ENCODE assay signal across 8 cellular contexts in genomic region chr1:155912056-155912536, GRCh38. TPM values are rescaled to one million over a fixed set of nuclear protein-coding genes. Genes with fewer than 3 reads are reported as not detected.
A peak's percentile ranks its signal among the peaks of the same experiment; 100 is the strongest.
DNase-seq lines count a peak whose midpoint lies in the region; ATAC-seq, FAIRE-seq and TF ChIP-seq lines count a peak whose summit lies in the region.

No MANE protein-coding gene starts in this region.

- H3K27ac ChIP-seq in cardiac muscle cell (peak overlapping the region; percentile 85), HepG2 (ENCODE audit: extremely low read length, insufficient read depth, low read length) (peak overlapping the region; percentile 61), transverse colon (peak overlapping the region; percentile 92 to 96 (median 96))

- peaks cover 12 to 35% of the 10 kb centered on the region in 2 donors for H3K36me3 Mint-ChIP-seq in activated T-cell treated with anti-CD3 and anti-CD28 coated beads, Interleukin-2, amount 50 U/mL, for 72 hours (ENCODE audit: insufficient read depth in 2 of 2)

- H3K9me3 ChIP-seq in cardiac muscle cell (ENCODE audit: low read depth) = no peaks in the 10 kb centered on the region
- no peaks in the 10 kb centered on the region for H3K9me3 ChIP-seq in HepG2 (ENCODE audit: low read length)
- H3K9me3 ChIP-seq in transverse colon = no peaks in the 10 kb centered on the region

- 89% methylated on average over 11 of the region's 11 CpGs for WGBS in HepG2 (ENCODE audit: low lambda C conversion rate)
- WGBS in transverse colon (ENCODE audit: low coverage in 1 of 2), 2 donors = 66% methylated on average over 11 of the region's 11 CpGs; no CpG with 5 or more reads in 1 of the 2 donors

- no TSS peak for BruUV-seq in HepG2 (replicated peaks; lab: Mats Ljungman, UMichigan)

- TF ChIP-seq CTCF in cardiac muscle cell (IDR thresholded peaks at IDR 0.05; ENCODE audit: low read depth, low read length) = no peak
- TF ChIP-seq CTCF in HepG2 (CRISPR knock-in tag; IDR thresholded peaks at IDR 0.05) = no peak
- no peak for TF ChIP-seq CTCF in transverse colon (IDR thresholded peaks at IDR 0.05)

- H3K27me3 Mint-ChIP-seq in activated T-cell treated with anti-CD3 and anti-CD28 coated beads, Interleukin-2, amount 50 U/mL, for 72 hours (ENCODE audit: low read depth) = no peaks in the 10 kb centered on the region

- H4K20me1 ChIP-seq in HepG2 (ENCODE audit: insufficient read depth, low read length) = no peaks in the 10 kb centered on the region

- H3K4me3 Mint-ChIP-seq in activated T-cell treated with anti-CD3 and anti-CD28 coated beads, Interleukin-2, amount 50 U/mL, for 72 hours = peak overlapping the region; percentile 94

- ATAC-seq in left cardiac atrium = no peak
- no peak for ATAC-seq in activated T-cell treated with anti-CD3 and anti-CD28 coated beads, Interleukin-2, amount 50 U/mL, for 72 hours (replicated peaks in 1 of 2)
- no peak for ATAC-seq in HepG2

- peaks cover 13% of the 10 kb centered on the region for H3K79me2 ChIP-seq in HepG2 (ENCODE audit: insufficient read depth, low read length)

- no peak for DNase-seq in cardiac muscle cell (ENCODE audit: low read depth in 1 of 2, low spot score in 1 of 2)
- DNase-seq in left cardiac atrium = no peak
- no peak for DNase-seq in activated T-cell treated with anti-CD3 and anti-CD28 coated beads, Interleukin-2, amount 50 U/mL, for 72 hours
- no peak for DNase-seq in HepG2 (ENCODE audit: low spot score)
- no peak for DNase-seq in transverse colon
- no peak for DNase-seq in GDM1 (lab: John Stamatoyannopoulos, UW)
- no peak for DNase-seq in amygdala (lab: John Stamatoyannopoulos, UW)
- DNase-seq in activated effector memory CD4-positive, alpha-beta T cell treated with anti-CD3 and anti-CD28 coated beads, Interleukin-2, amount 50 U/mL, for 16 hours = no peak

- CTCF ChIA-PET in HepG2 (lab: Yijun Ruan, JAX; ENCODE audit: low intra/inter-chr PET ratio, low total read pairs) = no interaction called here

- in situ Hi-C loops in HepG2 (cut with HindIII; ENCODE audit: extremely low pct_ligation_motif_present, low pct_unique_long_range_greater_than_20kb) (no loop called here), transverse colon (cut with MboI; ENCODE audit: low pct_ligation_motif_present in 1 of 4, low pct_unique_long_range_greater_than_20kb in 1 of 4, low sequenced_read_pairs in 3 of 4) (no loop called here)

- H3K4me2 ChIP-seq in HepG2 (ENCODE audit: low read depth, low read length) = no peak overlapping the region

- no peak overlapping the region for H2AFZ ChIP-seq in HepG2 (ENCODE audit: low read length)

- no peaks in the 10 kb centered on the region for H3K9me3 Mint-ChIP-seq in activated T-cell treated with anti-CD3 and anti-CD28 coated beads, Interleukin-2, amount 50 U/mL, for 72 hours

- H3K36me3 ChIP-seq in cardiac muscle cell = peaks cover 44% of the 10 kb centered on the region
- peaks cover 15 to 49% of the 10 kb centered on the region in 2 experiments for H3K36me3 ChIP-seq in HepG2 (replicated peaks in 1 of 2; ENCODE audit: control insufficient read depth in 1 of 2, insufficient read depth in 2 of 2, low read length in 2 of 2)
- H3K36me3 ChIP-seq in transverse colon = peaks cover 0 to 71% (median 19%) of the 10 kb centered on the region in 4 donors

- intact Hi-C loops in left cardiac atrium (cut with DNase I) = no loop called here
- intact Hi-C loops in HepG2 (cut with micrococcal nuclease; ENCODE audit: unreplicated experiment) = no loop called here
- intact Hi-C loops in transverse colon (cut with DNase I; ENCODE audit: low total_unique reads) = no loop called here

- peaks cover 27% of the 10 kb centered on the region for H3K4me1 Mint-ChIP-seq in activated T-cell treated with anti-CD3 and anti-CD28 coated beads, Interleukin-2, amount 50 U/mL, for 72 hours (ENCODE audit: low read depth)

- H3K4me3 ChIP-seq in cardiac muscle cell = no peak overlapping the region
- no peak overlapping the region for H3K4me3 ChIP-seq in HepG2 (replicated peaks in 1 of 3; ENCODE audit: insufficient read depth in 1 of 3, low read depth in 2 of 3, low read length in 3 of 3)
- no peak overlapping the region for H3K4me3 ChIP-seq in transverse colon

- H3K27me3 ChIP-seq in cardiac muscle cell = no peaks in the 10 kb centered on the region
- H3K27me3 ChIP-seq in HepG2 (ENCODE audit: control insufficient read depth in 1 of 2, insufficient read depth in 2 of 2, low read length in 2 of 2) = no peaks in the 10 kb centered on the region
- H3K27me3 ChIP-seq in transverse colon = no peaks in the 10 kb centered on the region

- no peak for TF ChIP-seq EP300 in HepG2 (IDR thresholded peaks at IDR 0.05; ENCODE audit: low read depth in 2 of 2, low read length in 2 of 2)
- TF ChIP-seq EP300 in HepG2 (CRISPR knock-in tag; IDR thresholded peaks at IDR 0.05; ENCODE audit: borderline replicate concordance) = no peak
- TF ChIP-seq EP300 in transverse colon (IDR thresholded peaks at IDR 0.05; ENCODE audit: low read depth) = no peak

- H3K27ac Mint-ChIP-seq in activated T-cell treated with anti-CD3 and anti-CD28 coated beads, Interleukin-2, amount 50 U/mL, for 72 hours = peak overlapping the region; percentile 93

- TF ChIP-seq RAD21 in HepG2 (CRISPR knock-in tag; IDR thresholded peaks at IDR 0.05) = no peak

- no peaks in the 10 kb centered on the region for H3K4me1 ChIP-seq in cardiac muscle cell (ENCODE audit: low read depth)
- H3K4me1 ChIP-seq in HepG2 (ENCODE audit: insufficient read depth, low read length) = peaks cover 21% of the 10 kb centered on the region
- peaks cover 0 to 20% (median 17%) of the 10 kb centered on the region in 4 donors for H3K4me1 ChIP-seq in transverse colon

- TF ChIP-seq POLR2A in HepG2 (IDR thresholded peaks at IDR 0.05; ENCODE audit: insufficient read depth in 1 of 2, low read depth in 2 of 2, low read length in 2 of 2) (peak in 1 of 2 experiments; percentile 18; a peak in 1 of 4 replicates), transverse colon (IDR thresholded peaks at IDR 0.05) (no peak)

- no peak overlapping the region for H3K9ac ChIP-seq in HepG2 (ENCODE audit: insufficient read depth, low read depth, low read length)

- POLR2A ChIA-PET in HepG2 (lab: Yijun Ruan, JAX) = interaction anchor here (1.0 to 1.3 kb wide), 4 partner anchors 18 to 33 kb away, joined by 4 read pairs; partner anchors contain the start of gene KHDC4

- FAIRE-seq in HepG2 (lab: Jason Lieb, UNC) = no peak

RNA-seq across cellular contexts. Expression of gene RIT1, which starts 0.9 kb away (rescaled TPM):
- total RNA-seq in cardiac muscle cell (29.1 and 48.7 TPM in 2 replicates), left cardiac atrium (10 to 100 TPM; 23.1 to 26.1 TPM), HepG2 (2016; rRNA removed; fragmentation: Illumina TruSeq; extraction: Trizol) (12.2 and 15.9 TPM in 2 replicates), transverse colon (10 to 100 TPM in 3 of 4 donors, 1 to 10 TPM in 1; 6.4 to 23.7 (median 17.0) TPM)
- polyA plus RNA-seq in cardiac muscle cell (40.6 and 54.2 TPM in 2 replicates), HepG2 (2011; rRNA removed) (29.3 and 32.2 TPM in 2 replicates)
- total RNA-seq in activated T-cell treated with anti-CD3 and anti-CD28 coated beads, Interleukin-2, amount 50 U/mL, for 72 hours = 10 to 100 TPM; 31.7 to 33.8 TPM
- 1.8 and 2.7 TPM in 2 replicates for total RNA-seq in HepG2 (2016; cell fraction: cytosol; rRNA removed; fragmentation: Illumina TruSeq; extraction: Trizol; ENCODE audit: low read depth)
- 12.0 and 18.3 TPM in 2 replicates for total RNA-seq in HepG2 (2016; cell fraction: insoluble cytoplasmic fraction; rRNA removed; fragmentation: Illumina TruSeq; extraction: Trizol)
- 3.7 and 5.0 TPM in 2 replicates for total RNA-seq in HepG2 (2016; cell fraction: membrane; rRNA removed; fragmentation: Illumina TruSeq; extraction: Trizol)
- total RNA-seq in HepG2 (2016; cell fraction: nucleus; rRNA removed; fragmentation: Illumina TruSeq; extraction: Trizol) = 5.1 and 6.9 TPM in 2 replicates
- 27.0 and 36.8 TPM in 2 replicates for polyA plus RNA-seq in HepG2 (2011; cell fraction: cytosol; rRNA removed)
- polyA plus RNA-seq in HepG2 (2011; cell fraction: nucleus; rRNA removed) = 10.2 and 15.6 TPM in 2 replicates
- polyA plus RNA-seq in HepG2 (2012) = 14.8 and 19.9 TPM in 2 replicates
- polyA plus RNA-seq in HepG2 (2016; cell fraction: cytosol; fragmentation: Illumina TruSeq; extraction: Trizol; ENCODE audit: low read depth) = 1.3 and 1.4 TPM in 2 replicates
- polyA plus RNA-seq in HepG2 (2016; cell fraction: insoluble cytoplasmic fraction; fragmentation: Illumina TruSeq; extraction: Trizol; ENCODE audit: low read depth) = 12.1 and 13.9 TPM in 2 replicates
- polyA plus RNA-seq in HepG2 (2016; cell fraction: membrane; fragmentation: Illumina TruSeq; extraction: Trizol; ENCODE audit: low read depth) = 1.8 and 2.0 TPM in 2 replicates
- 13.6 and 15.1 TPM in 2 replicates for polyA plus RNA-seq in HepG2 (2016; cell fraction: nucleus; fragmentation: Illumina TruSeq; extraction: Trizol; ENCODE audit: insufficient read depth, low read depth)
- polyA minus RNA-seq in HepG2 (2011; rRNA and poly(A)+ RNA removed; ENCODE audit: low replicate concordance) = 23.7 and 26.0 TPM in 2 replicates
- polyA minus RNA-seq in HepG2 (2011; cell fraction: cytosol; rRNA and poly(A)+ RNA removed) = 16.1 and 17.4 TPM in 2 replicates
- polyA minus RNA-seq in HepG2 (2011; cell fraction: nucleus; rRNA and poly(A)+ RNA removed) = 11.6 and 20.5 TPM in 2 replicates

RNA-seq across cellular contexts. Expression of gene KHDC4, which starts 22.1 kb away (rescaled TPM):
- total RNA-seq in cardiac muscle cell (61.0 and 86.4 TPM in 2 replicates), left cardiac atrium (10 to 100 TPM; 21.0 to 27.8 TPM), HepG2 (2016; rRNA removed; fragmentation: Illumina TruSeq; extraction: Trizol) (15.9 and 33.5 TPM in 2 replicates), transverse colon (100 to 1,000 TPM in 2 of 4 donors, 10 to 100 TPM in 2; 76.2 to 158 (median 98.7) TPM)
- polyA plus RNA-seq in cardiac muscle cell (26.6 and 31.5 TPM in 2 replicates), HepG2 (2011; rRNA removed) (74.5 and 92.0 TPM in 2 replicates)
- 10 to 100 TPM; 93.3 to 98.7 TPM for total RNA-seq in activated T-cell treated with anti-CD3 and anti-CD28 coated beads, Interleukin-2, amount 50 U/mL, for 72 hours
- total RNA-seq in HepG2 (2016; cell fraction: cytosol; rRNA removed; fragmentation: Illumina TruSeq; extraction: Trizol; ENCODE audit: low read depth) = 17.8 and 22.2 TPM in 2 replicates
- 17.1 and 30.7 TPM in 2 replicates for total RNA-seq in HepG2 (2016; cell fraction: insoluble cytoplasmic fraction; rRNA removed; fragmentation: Illumina TruSeq; extraction: Trizol)
- total RNA-seq in HepG2 (2016; cell fraction: membrane; rRNA removed; fragmentation: Illumina TruSeq; extraction: Trizol) = 16.0 and 18.2 TPM in 2 replicates
- 51.8 and 57.5 TPM in 2 replicates for total RNA-seq in HepG2 (2016; cell fraction: nucleus; rRNA removed; fragmentation: Illumina TruSeq; extraction: Trizol)
- 35.4 and 38.7 TPM in 2 replicates for polyA plus RNA-seq in HepG2 (2011; cell fraction: cytosol; rRNA removed)
- 126 and 134 TPM in 2 replicates for polyA plus RNA-seq in HepG2 (2011; cell fraction: nucleus; rRNA removed)
- 37.2 and 38.4 TPM in 2 replicates for polyA plus RNA-seq in HepG2 (2012)
- polyA plus RNA-seq in HepG2 (2016; cell fraction: cytosol; fragmentation: Illumina TruSeq; extraction: Trizol; ENCODE audit: low read depth) = 2.1 and 2.5 TPM in 2 replicates
- 14.7 and 16.3 TPM in 2 replicates for polyA plus RNA-seq in HepG2 (2016; cell fraction: insoluble cytoplasmic fraction; fragmentation: Illumina TruSeq; extraction: Trizol; ENCODE audit: low read depth)
- 4.2 and 4.7 TPM in 2 replicates for polyA plus RNA-seq in HepG2 (2016; cell fraction: membrane; fragmentation: Illumina TruSeq; extraction: Trizol; ENCODE audit: low read depth)
- polyA plus RNA-seq in HepG2 (2016; cell fraction: nucleus; fragmentation: Illumina TruSeq; extraction: Trizol; ENCODE audit: insufficient read depth, low read depth) = 113 and 121 TPM in 2 replicates
- polyA minus RNA-seq in HepG2 (2011; rRNA and poly(A)+ RNA removed; ENCODE audit: low replicate concordance) = 83.9 and 155 TPM in 2 replicates
- 19.6 and 24.9 TPM in 2 replicates for polyA minus RNA-seq in HepG2 (2011; cell fraction: cytosol; rRNA and poly(A)+ RNA removed)
- 113 and 148 TPM in 2 replicates for polyA minus RNA-seq in HepG2 (2011; cell fraction: nucleus; rRNA and poly(A)+ RNA removed)

RNA-seq across cellular contexts. Expression of gene RXFP4, which starts 29.3 kb away (rescaled TPM):
- total RNA-seq in cardiac muscle cell = 0.33 TPM in 1 of 2 replicates, not detected in the other
- 0.74 TPM in 1 of 2 replicates, not detected in the other for polyA plus RNA-seq in cardiac muscle cell
- total RNA-seq in left cardiac atrium = not detected
- not detected for total RNA-seq in activated T-cell treated with anti-CD3 and anti-CD28 coated beads, Interleukin-2, amount 50 U/mL, for 72 hours
- 0.38 TPM in 1 of 2 replicates, not detected in the other for total RNA-seq in HepG2 (2016; rRNA removed; fragmentation: Illumina TruSeq; extraction: Trizol)
- not detected in 2 replicates for total RNA-seq in HepG2 (2016; cell fraction: cytosol; rRNA removed; fragmentation: Illumina TruSeq; extraction: Trizol; ENCODE audit: low read depth)
- total RNA-seq in HepG2 (2016; cell fraction: insoluble cytoplasmic fraction; rRNA removed; fragmentation: Illumina TruSeq; extraction: Trizol) = 0.25 and 0.28 TPM in 2 replicates
- total RNA-seq in HepG2 (2016; cell fraction: membrane; rRNA removed; fragmentation: Illumina TruSeq; extraction: Trizol) = not detected in 2 replicates
- total RNA-seq in HepG2 (2016; cell fraction: nucleus; rRNA removed; fragmentation: Illumina TruSeq; extraction: Trizol) = 0.31 TPM in 1 of 2 replicates, not detected in the other
- 1.4 and 1.9 TPM in 2 replicates for polyA plus RNA-seq in HepG2 (2011; rRNA removed)
- 1.3 and 2.1 TPM in 2 replicates for polyA plus RNA-seq in HepG2 (2011; cell fraction: cytosol; rRNA removed)
- 0.42 and 0.48 TPM in 2 replicates for polyA plus RNA-seq in HepG2 (2011; cell fraction: nucleus; rRNA removed)
- 0.48 and 0.72 TPM in 2 replicates for polyA plus RNA-seq in HepG2 (2012)
- 0.08 TPM in 1 of 2 replicates, not detected in the other for polyA plus RNA-seq in HepG2 (2016; cell fraction: cytosol; fragmentation: Illumina TruSeq; extraction: Trizol; ENCODE audit: low read depth)
- not detected in 2 replicates for polyA plus RNA-seq in HepG2 (2016; cell fraction: insoluble cytoplasmic fraction; fragmentation: Illumina TruSeq; extraction: Trizol; ENCODE audit: low read depth)
- polyA plus RNA-seq in HepG2 (2016; cell fraction: membrane; fragmentation: Illumina TruSeq; extraction: Trizol; ENCODE audit: low read depth) = not detected in 2 replicates
- polyA plus RNA-seq in HepG2 (2016; cell fraction: nucleus; fragmentation: Illumina TruSeq; extraction: Trizol; ENCODE audit: insufficient read depth, low read depth) = 0.64 and 0.79 TPM in 2 replicates
- 1.4 and 2.7 TPM in 2 replicates for polyA minus RNA-seq in HepG2 (2011; rRNA and poly(A)+ RNA removed; ENCODE audit: low replicate concordance)
- 0.49 TPM in 1 of 2 replicates, not detected in the other for polyA minus RNA-seq in HepG2 (2011; cell fraction: cytosol; rRNA and poly(A)+ RNA removed)
- 0.39 and 1.1 TPM in 2 replicates for polyA minus RNA-seq in HepG2 (2011; cell fraction: nucleus; rRNA and poly(A)+ RNA removed)
- 10 to 100 TPM in 1 of 4 donors, 1 to 10 TPM in 2, under 1 TPM in 1; 0.80 to 11.6 (median 2.5) TPM for total RNA-seq in transverse colon

RNA-seq across cellular contexts. Expression of gene SYT11, which starts 52.7 kb away (rescaled TPM):
- total RNA-seq in cardiac muscle cell (2.1 and 2.5 TPM in 2 replicates), left cardiac atrium (10 to 100 TPM in 1 of 2 donors, 1 to 10 TPM in 1; 9.9 to 16.5 TPM), HepG2 (2016; rRNA removed; fragmentation: Illumina TruSeq; extraction: Trizol) (0.08 and 0.22 TPM in 2 replicates), transverse colon (1 to 10 TPM; 2.2 to 5.9 (median 3.6) TPM)
- polyA plus RNA-seq in cardiac muscle cell (1.4 and 2.3 TPM in 2 replicates), HepG2 (2011; rRNA removed) (0.59 and 0.64 TPM in 2 replicates)
- 10 to 100 TPM; 30.6 to 35.3 TPM for total RNA-seq in activated T-cell treated with anti-CD3 and anti-CD28 coated beads, Interleukin-2, amount 50 U/mL, for 72 hours
- total RNA-seq in HepG2 (2016; cell fraction: cytosol; rRNA removed; fragmentation: Illumina TruSeq; extraction: Trizol; ENCODE audit: low read depth) = not detected in 2 replicates
- total RNA-seq in HepG2 (2016; cell fraction: insoluble cytoplasmic fraction; rRNA removed; fragmentation: Illumina TruSeq; extraction: Trizol) = 0.06 and 0.13 TPM in 2 replicates
- 0.03 and 0.09 TPM in 2 replicates for total RNA-seq in HepG2 (2016; cell fraction: membrane; rRNA removed; fragmentation: Illumina TruSeq; extraction: Trizol)
- 0.22 and 0.25 TPM in 2 replicates for total RNA-seq in HepG2 (2016; cell fraction: nucleus; rRNA removed; fragmentation: Illumina TruSeq; extraction: Trizol)
- polyA plus RNA-seq in HepG2 (2011; cell fraction: cytosol; rRNA removed) = 0.35 and 0.59 TPM in 2 replicates
- 0.26 and 0.29 TPM in 2 replicates for polyA plus RNA-seq in HepG2 (2011; cell fraction: nucleus; rRNA removed)
- 0.64 and 1.0 TPM in 2 replicates for polyA plus RNA-seq in HepG2 (2012)
- 0.02 TPM in 1 of 2 replicates, not detected in the other for polyA plus RNA-seq in HepG2 (2016; cell fraction: cytosol; fragmentation: Illumina TruSeq; extraction: Trizol; ENCODE audit: low read depth)
- polyA plus RNA-seq in HepG2 (2016; cell fraction: insoluble cytoplasmic fraction; fragmentation: Illumina TruSeq; extraction: Trizol; ENCODE audit: low read depth) = 0.04 and 0.08 TPM in 2 replicates
- polyA plus RNA-seq in HepG2 (2016; cell fraction: membrane; fragmentation: Illumina TruSeq; extraction: Trizol; ENCODE audit: low read depth) = 0.06 TPM in 1 of 2 replicates, not detected in the other
- 0.08 and 0.21 TPM in 2 replicates for polyA plus RNA-seq in HepG2 (2016; cell fraction: nucleus; fragmentation: Illumina TruSeq; extraction: Trizol; ENCODE audit: insufficient read depth, low read depth)
- polyA minus RNA-seq in HepG2 (2011; rRNA and poly(A)+ RNA removed; ENCODE audit: low replicate concordance) = 0.44 and 1.3 TPM in 2 replicates
- 0.44 and 0.69 TPM in 2 replicates for polyA minus RNA-seq in HepG2 (2011; cell fraction: cytosol; rRNA and poly(A)+ RNA removed)
- polyA minus RNA-seq in HepG2 (2011; cell fraction: nucleus; rRNA and poly(A)+ RNA removed) = 0.39 and 0.75 TPM in 2 replicates

RNA-seq across cellular contexts. Expression of gene GON4L, which starts 55.1 kb away (rescaled TPM):
- total RNA-seq in cardiac muscle cell (19.9 and 26.4 TPM in 2 replicates), left cardiac atrium (10 to 100 TPM; 22.2 to 28.4 TPM), HepG2 (2016; rRNA removed; fragmentation: Illumina TruSeq; extraction: Trizol) (15.5 and 19.6 TPM in 2 replicates), transverse colon (10 to 100 TPM; 36.3 to 75.6 (median 45.6) TPM)
- polyA plus RNA-seq in cardiac muscle cell (42.0 and 44.4 TPM in 2 replicates), HepG2 (2011; rRNA removed) (14.6 and 15.0 TPM in 2 replicates)
- 10 to 100 TPM; 62.8 to 67.3 TPM for total RNA-seq in activated T-cell treated with anti-CD3 and anti-CD28 coated beads, Interleukin-2, amount 50 U/mL, for 72 hours
- 60.3 and 77.6 TPM in 2 replicates for total RNA-seq in HepG2 (2016; cell fraction: cytosol; rRNA removed; fragmentation: Illumina TruSeq; extraction: Trizol; ENCODE audit: low read depth)
- total RNA-seq in HepG2 (2016; cell fraction: insoluble cytoplasmic fraction; rRNA removed; fragmentation: Illumina TruSeq; extraction: Trizol) = 13.2 and 20.6 TPM in 2 replicates
- 21.7 and 23.0 TPM in 2 replicates for total RNA-seq in HepG2 (2016; cell fraction: membrane; rRNA removed; fragmentation: Illumina TruSeq; extraction: Trizol)
- 39.3 and 40.1 TPM in 2 replicates for total RNA-seq in HepG2 (2016; cell fraction: nucleus; rRNA removed; fragmentation: Illumina TruSeq; extraction: Trizol)
- 6.9 and 10.0 TPM in 2 replicates for polyA plus RNA-seq in HepG2 (2011; cell fraction: cytosol; rRNA removed)
- polyA plus RNA-seq in HepG2 (2011; cell fraction: nucleus; rRNA removed) = 30.4 and 31.3 TPM in 2 replicates
- 13.5 and 13.8 TPM in 2 replicates for polyA plus RNA-seq in HepG2 (2012)
- polyA plus RNA-seq in HepG2 (2016; cell fraction: cytosol; fragmentation: Illumina TruSeq; extraction: Trizol; ENCODE audit: low read depth) = 2.0 and 2.4 TPM in 2 replicates
- polyA plus RNA-seq in HepG2 (2016; cell fraction: insoluble cytoplasmic fraction; fragmentation: Illumina TruSeq; extraction: Trizol; ENCODE audit: low read depth) = 5.8 and 9.2 TPM in 2 replicates
- 2.8 and 3.0 TPM in 2 replicates for polyA plus RNA-seq in HepG2 (2016; cell fraction: membrane; fragmentation: Illumina TruSeq; extraction: Trizol; ENCODE audit: low read depth)
- 44.7 and 49.8 TPM in 2 replicates for polyA plus RNA-seq in HepG2 (2016; cell fraction: nucleus; fragmentation: Illumina TruSeq; extraction: Trizol; ENCODE audit: insufficient read depth, low read depth)
- polyA minus RNA-seq in HepG2 (2011; rRNA and poly(A)+ RNA removed; ENCODE audit: low replicate concordance) = 35.6 and 65.0 TPM in 2 replicates
- 9.4 and 10.1 TPM in 2 replicates for polyA minus RNA-seq in HepG2 (2011; cell fraction: cytosol; rRNA and poly(A)+ RNA removed)
- 48.7 and 51.0 TPM in 2 replicates for polyA minus RNA-seq in HepG2 (2011; cell fraction: nucleus; rRNA and poly(A)+ RNA removed)
